ENCODE assay signal across 8 cellular contexts in the genomic region with DNA sequence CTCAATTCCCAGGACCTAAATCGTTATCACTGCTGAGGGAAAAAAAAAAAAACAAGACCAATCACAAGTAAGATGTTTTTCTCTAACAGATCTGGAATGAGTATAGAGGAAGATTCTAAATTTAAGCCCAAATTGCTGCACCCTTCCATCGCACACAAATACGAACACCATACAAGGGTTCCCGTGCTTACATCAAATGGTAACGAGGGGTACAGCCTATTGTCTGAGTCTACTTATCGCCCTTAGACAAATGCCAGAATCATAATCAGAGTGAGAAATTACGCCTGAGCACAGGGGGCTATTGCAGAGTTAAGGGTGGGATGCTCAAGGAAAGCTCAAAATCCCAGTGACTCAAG. TPM values are rescaled to one million over a fixed set of nuclear protein-coding genes. Genes with fewer than 3 reads are reported as not detected.
A peak's percentile ranks its signal among the peaks of the same experiment; 100 is the strongest.
DNase-seq lines count a peak whose midpoint lies in the region; ATAC-seq and TF ChIP-seq lines count a peak whose summit lies in the region.

No MANE protein-coding gene starts in this region.

- ATAC-seq in activated CD4-positive, CD25-positive, alpha-beta regulatory T cell treated with anti-CD3 and anti-CD28 coated beads, Interleukin-2, amount 50 U/mL, for 24 hours, result peak; percentile 2
- ATAC-seq in HG02642 (IDR thresholded peaks at IDR 0.05; ENCODE audit: poor library complexity, unreplicated experiment), result no peak

- no peak for DNase-seq in activated CD4-positive, CD25-positive, alpha-beta regulatory T cell (lab: John Stamatoyannopoulos, UW)
- DNase-seq in SJCRH30 (no peak), fibroblast of peridontal ligament (ENCODE audit: extremely low read depth) (peak; percentile 16), prostate gland (ENCODE audit: low spot score) (no peak), pons (ENCODE audit: low spot score) (no peak)
- DNase-seq in activated effector memory CD4-positive, alpha-beta T cell treated with anti-CD3 and anti-CD28 coated beads, Interleukin-2, amount 50 U/mL, for 16 hours, result no peak

- H3K27me3 ChIP-seq in SJCRH30 (no peaks in the 10 kb centered on the region), prostate gland (replicated peaks; ENCODE audit: insufficient read depth) (no peaks in the 10 kb centered on the region)

- intact Hi-C loops in prostate gland (cut with DNase I), result no loop called here

- H3K36me3 ChIP-seq in SJCRH30, result no peaks in the 10 kb centered on the region
- H3K36me3 ChIP-seq in prostate gland, result no peaks in the 10 kb centered on the region

- peaks cover 7% of the 10 kb centered on the region for H3K4me1 ChIP-seq in SJCRH30
- H3K4me1 ChIP-seq in prostate gland (replicated peaks), result no peaks in the 10 kb centered on the region

- H3K9me3 ChIP-seq in SJCRH30 (replicated peaks) (no peaks in the 10 kb centered on the region), prostate gland (no peaks in the 10 kb centered on the region)

- TF ChIP-seq POLR2A in prostate gland (IDR thresholded peaks at IDR 0.05), result no peak

- WGBS in prostate gland, result under 1% methylated on average over 7 of the region's 7 CpGs

- H3K27ac ChIP-seq in SJCRH30 (peak overlapping the region; percentile 83), prostate gland (peak overlapping the region; percentile 88)

- H3K4me3 ChIP-seq in SJCRH30 (peak overlapping the region; percentile 87), prostate gland (peak overlapping the region; percentile 74 to 97)

- no peak for TF ChIP-seq CTCF in prostate gland (IDR thresholded peaks at IDR 0.05)

RNA-seq across cellular contexts. Expression of a gene that starts 0.6 kb away (rescaled TPM):
- 37.0 and 44.2 TPM in 2 replicates for total RNA-seq in SJCRH30 (2014; rRNA removed; shearing (Covaris generic))
- total RNA-seq in prostate gland, result 10 to 100 TPM; 24.4 to 26.9 TPM

RNA-seq across cellular contexts. Expression of a gene that starts 52.9 kb away (rescaled TPM):
- total RNA-seq in SJCRH30 (2014; rRNA removed; shearing (Covaris generic)), result not detected in 2 replicates
- total RNA-seq in prostate gland, result under 1 TPM in 1 of 2 donors, not detected in 1; 0.85 TPM
